In genomic region chr1:26431979-26432695, GRCh38 we compare ENCODE assay signal across 8 cellular contexts. TPM values are rescaled to one million over a fixed set of nuclear protein-coding genes. Genes with fewer than 3 reads are reported as not detected.
DNase-seq lines count a peak whose midpoint lies in the region; ATAC-seq, FAIRE-seq and TF ChIP-seq lines count a peak whose summit lies in the region.

TSS of gene DHDDS (plus strand) at chr1:26432321. CDS start at chr1:26432946, 625 bp downstream.

- TF ChIP-seq EP300 in H1 (IDR thresholded peaks at IDR 0.05; ENCODE audit: borderline replicate concordance in 1 of 2, low read depth in 2 of 2, low read length in 2 of 2): peak in 1 of 2 experiments; percentile 90; a peak in 2 of 3 replicates

- H3K27me3 Mint-ChIP-seq in activated CD8-positive, alpha-beta memory T cell treated with anti-CD3 and anti-CD28 coated beads, Interleukin-2, amount 10 ng/mL, durations not matched to agents 7 days and 5 days: peaks cover 13% of the 10 kb centered on the region

- no peak within 1 kb of the TSS for H3K14ac ChIP-seq in H1 (ENCODE audit: insufficient read length)

- no peak for FAIRE-seq in H1 (lab: Jason Lieb, UNC)

- H3K36me3 Mint-ChIP-seq in activated CD8-positive, alpha-beta memory T cell treated with anti-CD3 and anti-CD28 coated beads, Interleukin-2, amount 10 ng/mL, durations not matched to agents 7 days and 5 days: peaks cover 7% of the 10 kb centered on the region

- peak within 1 kb of the TSS; percentile 32 for H2BK12ac ChIP-seq in H1 (ENCODE audit: low read depth, low read length)

- peak; percentile 99 for DNase-seq in COR-L47 (lab: John Stamatoyannopoulos, UW)
- peak; percentile 59 to 99 (median 98) for DNase-seq in HUDEP-2 (lab: John Stamatoyannopoulos, UW; ENCODE audit: unreplicated experiment in 76 of 76)
- DNase-seq in NT2/D1 (ENCODE audit: low read depth, low spot score): peak; percentile 99
- DNase-seq in activated CD8-positive, alpha-beta memory T cell treated with anti-CD3 and anti-CD28 coated beads, Interleukin-2, amount 10 ng/mL, durations not matched to agents 7 days and 5 days: peak; percentile 99
- peak; percentile 95 to 99 for DNase-seq in H1 (ENCODE audit: low read depth in 1 of 2, low spot score in 2 of 2)
- DNase-seq in mesenteric fat pad (ENCODE audit: low spot score): peak; percentile 99
- DNase-seq in stimulated activated CD8-positive, alpha-beta memory T cell treated with anti-CD3 and anti-CD28 coated beads, Interleukin-15, amount 100 ng/mL, for 24 hours (ENCODE audit: low read depth): peak; percentile 97

- H3K4me1 ChIP-seq in NT2/D1 (ENCODE audit: insufficient read depth, insufficient read length): peaks cover 4% of the 10 kb centered on the region
- peaks cover 2 to 8% (median 5%) of the 10 kb centered on the region in 4 experiments; a peak in 6 of 7 replicates for H3K4me1 ChIP-seq in H1 (replicated peaks in 1 of 4; ENCODE audit: control insufficient read depth in 3 of 4, insufficient read depth in 4 of 4, low read length in 3 of 4)

- peak within 1 kb of the TSS; percentile 48; the same call in 1 of the 2 replicates for H3K18ac ChIP-seq in H1 (ENCODE audit: extremely low read depth, low read length)

- peak; percentile 38 to 42; a peak in 2 of 3 replicates for TF ChIP-seq POLR2A in H1 (IDR thresholded peaks at IDR 0.05; ENCODE audit: control extremely low read depth in 1 of 2, low read depth in 2 of 2, low read length in 2 of 2)

- H3K4ac ChIP-seq in H1 (replicated peaks; ENCODE audit: insufficient read length, low read depth, low read length): peak within 1 kb of the TSS; percentile 40

- CTCF ChIA-PET in activated CD8-positive, alpha-beta memory T cell treated with anti-CD3 and anti-CD28 coated beads, Interleukin-2, amount 10 ng/mL, durations not matched to agents 7 days and 5 days (lab: Charles Lee): interaction anchor here (0.6 to 6.5 kb wide), 16 partner anchors 12 to 262 kb away, joined by 3 to 54 read pairs (median 4); partner anchors contain the start of genes CEP85, HMGN2, UBXN11 and ZNF593
- CTCF ChIA-PET in H1 (lab: Charles Lee; ENCODE audit: partially characterized antibody): interaction anchor here (0.6 to 1.8 kb wide), 6 partner anchors 10 to 148 kb away, joined by 3 to 7 read pairs (median 3); partner anchors contain the start of gene LIN28A

- ATAC-seq in GM21381 (IDR thresholded peaks at IDR 0.05; ENCODE audit: unreplicated experiment): peak; percentile 93
- ATAC-seq in activated CD8-positive, alpha-beta memory T cell treated with anti-CD3 and anti-CD28 coated beads, Interleukin-2, amount 10 ng/mL, durations not matched to agents 7 days and 5 days: peak; percentile 98

- H4K20me1 ChIP-seq in H1 (replicated peaks in 1 of 2; ENCODE audit: control insufficient read depth in 1 of 2, insufficient read depth in 2 of 2, low read length in 2 of 2): peaks cover 0 to 2% of the 10 kb centered on the region in 2 experiments

- peak within 1 kb of the TSS; percentile 30; the same call in 1 of the 2 replicates for H4K8ac ChIP-seq in H1 (ENCODE audit: extremely low read depth, insufficient read depth, low read length)

- no peak within 1 kb of the TSS for H3K23ac ChIP-seq in H1 (ENCODE audit: insufficient read length)

- peak within 1 kb of the TSS; percentile 51; the same call in 1 of the 2 replicates for H2AFZ ChIP-seq in H1 (ENCODE audit: low read length)

- peaks cover 7% of the 10 kb centered on the region for H3K79me1 ChIP-seq in H1 (ENCODE audit: low read depth, low read length)

- H2BK120ac ChIP-seq in H1 (replicated peaks; ENCODE audit: low read depth, low read length): no peak within 1 kb of the TSS

- H3K4me1 Mint-ChIP-seq in activated CD8-positive, alpha-beta memory T cell treated with anti-CD3 and anti-CD28 coated beads, Interleukin-2, amount 10 ng/mL, durations not matched to agents 7 days and 5 days: peaks cover 32% of the 10 kb centered on the region

- H3K56ac ChIP-seq in H1 (replicated peaks; ENCODE audit: insufficient read length, low read depth, low read length): peak within 1 kb of the TSS; percentile 32

- peak within 1 kb of the TSS; percentile 25 for H4K91ac ChIP-seq in H1 (replicated peaks; ENCODE audit: insufficient read length, low read length)

- no peak for TF ChIP-seq RAD21 in H1 (IDR thresholded peaks at IDR 0.05 in 1 of 2, conservative IDR thresholded peaks at IDR 0.05 in 1 of 2; ENCODE audit: low read depth in 2 of 2, low read length in 2 of 2)

- WGBS in H1 (ENCODE audit: extremely low coverage in 1 of 2, insufficient coverage in 1 of 2, insufficient read length in 1 of 2, insufficient replicate concordance in 2 of 2, low coverage in 1 of 2, low lambda C conversion rate in 2 of 2, missing lambda C conversion rate in 1 of 2), 2 experiments: 1% methylated on average over 37 of the region's 45 CpGs; no CpG with 5 or more reads in 1 of the 2 experiments

- no peaks in the 10 kb centered on the region for H3K9me3 Mint-ChIP-seq in activated CD8-positive, alpha-beta memory T cell treated with anti-CD3 and anti-CD28 coated beads, Interleukin-2, amount 10 ng/mL, durations not matched to agents 7 days and 5 days (ENCODE audit: low read depth)

- H3K27me3 ChIP-seq in NT2/D1 (ENCODE audit: insufficient read depth, insufficient read length) (no peaks in the 10 kb centered on the region), H1 (replicated peaks in 1 of 4; ENCODE audit: control insufficient read depth in 3 of 4, extremely low read depth in 1 of 4, insufficient read depth in 3 of 4, low read length in 3 of 4) (no peaks in the 10 kb centered on the region)

- H2BK5ac ChIP-seq in H1 (ENCODE audit: low read depth, low read length): peak within 1 kb of the TSS; percentile 74

- POLR2A ChIA-PET in H1 (lab: Charles Lee; ENCODE audit: partially characterized antibody): interaction anchor here (0.8 to 11.5 kb wide), 17 partner anchors 10 to 97 kb away, joined by 3 to 175 read pairs (median 5); partner anchors contain the start of genes HMGN2, LIN28A and RPS6KA1

- peak within 1 kb of the TSS; percentile 91 for H3K27ac Mint-ChIP-seq in activated CD8-positive, alpha-beta memory T cell treated with anti-CD3 and anti-CD28 coated beads, Interleukin-2, amount 10 ng/mL, durations not matched to agents 7 days and 5 days

- peaks cover 11% of the 10 kb centered on the region for H3K23me2 ChIP-seq in H1 (ENCODE audit: low read depth, low read length)

- no peak within 1 kb of the TSS for H2BK15ac ChIP-seq in H1 (ENCODE audit: low read length)

- H3K4me3 Mint-ChIP-seq in activated CD8-positive, alpha-beta memory T cell treated with anti-CD3 and anti-CD28 coated beads, Interleukin-2, amount 10 ng/mL, durations not matched to agents 7 days and 5 days: peak within 1 kb of the TSS; percentile 97

- peak within 1 kb of the TSS; percentile 48 for H4K5ac ChIP-seq in H1 (ENCODE audit: insufficient read length, low read depth, low read length)

- no peak within 1 kb of the TSS for H2BK20ac ChIP-seq in H1 (ENCODE audit: low read length)

- peaks cover 0 to 16% of the 10 kb centered on the region in 2 experiments; a peak in 2 of 4 replicates for H3K79me2 ChIP-seq in H1 (ENCODE audit: control insufficient read depth in 1 of 2, insufficient read depth in 2 of 2, low read length in 2 of 2)

- H3K4me3 ChIP-seq in NT2/D1 (ENCODE audit: insufficient read length, low read depth) (peak within 1 kb of the TSS; percentile 84), H1 (ENCODE audit: extremely low read depth in 1 of 4, insufficient read depth in 2 of 4, low read depth in 3 of 4, low read length in 4 of 4) (peak within 1 kb of the TSS; percentile 62 to 86 (median 83))

- H3K27ac ChIP-seq in H1 (ENCODE audit: low read depth, low read length): peak within 1 kb of the TSS; percentile 53

- H3K9ac ChIP-seq in NT2/D1 (ENCODE audit: insufficient read length, low read depth) (peak within 1 kb of the TSS; percentile 95), H1 (replicated peaks in 1 of 4; ENCODE audit: extremely low read depth in 1 of 4, low read depth in 3 of 4, low read length in 3 of 4) (peak within 1 kb of the TSS; percentile 50 to 89 (median 68))

- H3K9me3 ChIP-seq in NT2/D1 (ENCODE audit: insufficient read depth, low read length): no peaks in the 10 kb centered on the region
- no peaks in the 10 kb centered on the region for H3K9me3 ChIP-seq in H1 (ENCODE audit: insufficient read depth in 2 of 2, low read depth in 1 of 2, low read length in 1 of 2)

- H3K36me3 ChIP-seq in NT2/D1 (ENCODE audit: insufficient read depth, insufficient read length, low read length): peaks cover 46% of the 10 kb centered on the region
- H3K36me3 ChIP-seq in H1 (ENCODE audit: control insufficient read depth in 2 of 4, insufficient read depth in 4 of 4, low read length in 3 of 4): peaks cover 12 to 31% (median 16%) of the 10 kb centered on the region in 4 experiments

- peak within 1 kb of the TSS; percentile 80 to 81 for H3K4me2 ChIP-seq in H1 (ENCODE audit: insufficient read depth in 1 of 2, low read depth in 2 of 2, low read length in 2 of 2)

- no peak within 1 kb of the TSS for H2AK5ac ChIP-seq in H1 (ENCODE audit: low read depth, low read length)

- TF ChIP-seq CTCF in H1 (IDR thresholded peaks at IDR 0.05; ENCODE audit: control extremely low read depth in 1 of 3, insufficient read depth in 1 of 3, low read depth in 1 of 3, low read length in 3 of 3): no peak

TF ChIP-seq in H1, 55 proteins besides CTCF, POLR2A, EP300 and RAD21 (continues in another document):
- TF ChIP-seq ATF2 (IDR thresholded peaks at IDR 0.05; ENCODE audit: low read length) (peak; percentile 58; the same call in 1 of the 2 replicates), MAFK (IDR thresholded peaks at IDR 0.05; ENCODE audit: low read depth, low read length) (no peak)

RNA-seq across cellular contexts. Expression of gene DHDDS, which starts in this region (rescaled TPM):
- 10 to 100 TPM; 49.2 to 54.0 TPM for total RNA-seq in activated CD8-positive, alpha-beta memory T cell treated with anti-CD3 and anti-CD28 coated beads, Interleukin-2, amount 10 ng/mL, durations not matched to agents 7 days and 5 days
- total RNA-seq in H1 (2021; fragmentation: NEBNext Ultra II Directional; extraction: Animal tissue kit (Norgen Biotek cat#: 25700)): 44.6 and 48.0 TPM in 2 replicates
- 28.3 and 30.1 TPM in 2 replicates for polyA plus RNA-seq in H1 (2011; rRNA removed)
- polyA plus RNA-seq in H1 (2011; cell fraction: cytosol; rRNA removed): 43.4 TPM
- 34.7 TPM for polyA plus RNA-seq in H1 (2011; cell fraction: nucleus; rRNA removed)
- 42.6 to 51.6 TPM (median 44.8 TPM) in 4 replicates for polyA plus RNA-seq in H1 (2012, experiment 1 of 2)
- 37.7 TPM for polyA plus RNA-seq in H1 (2012, experiment 2 of 2)
- 24.3 TPM for polyA plus RNA-seq in H1 (2013, experiment 1 of 2)
- polyA plus RNA-seq in H1 (2013, experiment 2 of 2): 21.4 TPM
- polyA minus RNA-seq in H1 (2011; rRNA and poly(A)+ RNA removed): 56.8 TPM in 2 replicates
- 23.6 TPM for polyA minus RNA-seq in H1 (2011; cell fraction: cytosol; rRNA and poly(A)+ RNA removed)
- 56.6 TPM for polyA minus RNA-seq in H1 (2011; cell fraction: nucleus; rRNA and poly(A)+ RNA removed)
- 141 TPM for total RNA-seq in mesenteric fat pad

Comparison
In these comparisons a context has a peak if more than half of its experiments do, and no peak if none do; other contexts are left out.
1. Peak in every context shown above with its lines: DNase-seq, ATAC-seq, H3K4me3 ChIP-seq and H3K27ac ChIP-seq.